Comparison of ENCODE assay signal across 8 cellular contexts in genomic region chr11:44609028-44609782, GRCh38. TPM values are rescaled to one million over a fixed set of nuclear protein-coding genes. Genes with fewer than 3 reads are reported as not detected.
DNase-seq lines count a peak whose midpoint lies in the region; ATAC-seq and TF ChIP-seq lines count a peak whose summit lies in the region.

No MANE protein-coding gene starts in this region.

- no peaks in the 10 kb centered on the region for H3K9me2 ChIP-seq in GM23338 (ENCODE audit: insufficient read depth)

- no peaks in the 10 kb centered on the region for H3F3A ChIP-seq in GM23338 (replicated peaks; ENCODE audit: low read depth)

- H3K27me3 Mint-ChIP-seq in brain = no peaks in the 10 kb centered on the region
- no peaks in the 10 kb centered on the region for H3K27me3 Mint-ChIP-seq in osteocyte (ENCODE audit: unreplicated experiment)
- peaks cover 10% of the 10 kb centered on the region for H3K27me3 Mint-ChIP-seq in GM23338 (ENCODE audit: insufficient read depth, low read depth, poor library complexity)

- H2AFZ ChIP-seq in GM23338 = no peak overlapping the region

- no peak overlapping the region for H3K27ac ChIP-seq in GM23338 (ENCODE audit: low read depth)

- H3K36me3 ChIP-seq in GM23338 (ENCODE audit: insufficient read depth) = no peaks in the 10 kb centered on the region

- DNase-seq in GM10266 (ENCODE audit: extremely low spot score) = peak; percentile 49
- DNase-seq in GM20000 (ENCODE audit: low spot score) = peak; percentile 50
- DNase-seq in kidney glomerular epithelial cell (lab: John Stamatoyannopoulos, UW) = no peak
- DNase-seq in amygdala (lab: John Stamatoyannopoulos, UW) = no peak
- no peak for DNase-seq in osteocyte (ENCODE audit: extremely low spot score, unreplicated experiment)
- no peak for DNase-seq in GM23338 (ENCODE audit: low spot score)

- H3K4me3 ChIP-seq in GM23338 = no peak overlapping the region

- ATAC-seq in HG03565 (IDR thresholded peaks at IDR 0.05; ENCODE audit: unreplicated experiment) = peak; percentile 39
- ATAC-seq in GM23338 = no peak

- H3K4me3 Mint-ChIP-seq in brain = no peak overlapping the region
- H3K4me3 Mint-ChIP-seq in osteocyte (ENCODE audit: unreplicated experiment) = no peak overlapping the region
- no peak overlapping the region for H3K4me3 Mint-ChIP-seq in GM23338

- no peaks in the 10 kb centered on the region for H4K20me1 ChIP-seq in GM23338 (replicated peaks; ENCODE audit: insufficient read depth)

- H3K27ac Mint-ChIP-seq in brain (peak overlapping the region in 4 of 5 experiments; percentile 24 to 59 (median 45)), osteocyte (ENCODE audit: unreplicated experiment) (no peak overlapping the region), GM23338 (no peak overlapping the region)

- H3K36me3 Mint-ChIP-seq in brain (peaks cover 16% of the 10 kb centered on the region), osteocyte (ENCODE audit: unreplicated experiment) (peaks cover 2% of the 10 kb centered on the region), GM23338 (ENCODE audit: low read depth) (no peaks in the 10 kb centered on the region)

- TF ChIP-seq CTCF in GM10266 (IDR thresholded peaks at IDR 0.05; ENCODE audit: control insufficient read depth, insufficient read depth, low read depth, missing control alignments) (no peak), GM20000 (IDR thresholded peaks at IDR 0.05; ENCODE audit: extremely low read depth, missing control alignments) (no peak), brain (conservative IDR thresholded peaks at IDR 0.05) (no peak), osteocyte (IDR thresholded peaks at IDR 0.05) (no peak), GM23338 (conservative IDR thresholded peaks at IDR 0.05; ENCODE audit: low read depth in 2 of 2) (no peak)

- H3K4me1 Mint-ChIP-seq in brain (peaks cover 37% of the 10 kb centered on the region), osteocyte (ENCODE audit: unreplicated experiment) (peaks cover 21% of the 10 kb centered on the region), GM23338 (peaks cover under 1% of the 10 kb centered on the region)

- H3K79me2 ChIP-seq in GM23338 (replicated peaks; ENCODE audit: insufficient read depth) = no peaks in the 10 kb centered on the region

- no peak overlapping the region for H3K4me2 ChIP-seq in GM23338

- no peaks in the 10 kb centered on the region for H3K27me3 ChIP-seq in GM23338 (ENCODE audit: insufficient read depth)

- H3K4me1 ChIP-seq in GM23338 (ENCODE audit: insufficient read depth) = no peaks in the 10 kb centered on the region

- H3K9me3 Mint-ChIP-seq in brain (no peaks in the 10 kb centered on the region), osteocyte (ENCODE audit: unreplicated experiment) (no peaks in the 10 kb centered on the region), GM23338 (no peaks in the 10 kb centered on the region)

TF ChIP-seq in GM23338, 12 proteins besides CTCF, POLR2A, EP300 and RAD21 (continues in another document):
- no peak for TF ChIP-seq EZH2phosphoT487 (IDR thresholded peaks at IDR 0.05; ENCODE audit: unreplicated experiment)
- no peak for TF ChIP-seq EZH2 (IDR thresholded peaks at IDR 0.05; ENCODE audit: low read depth, unreplicated experiment)
- no peak for TF ChIP-seq JUNB (IDR thresholded peaks at IDR 0.05; ENCODE audit: unreplicated experiment)
- no peak for TF ChIP-seq POLR2AphosphoS5 (IDR thresholded peaks at IDR 0.05; ENCODE audit: low read depth)
- no peak for TF ChIP-seq ZNF462 (CRISPR knock-in tag; IDR thresholded peaks at IDR 0.05)
- no peak for TF ChIP-seq ZNF114 (CRISPR knock-in tag; IDR thresholded peaks at IDR 0.05)
- no peak for TF ChIP-seq ZNF331 (CRISPR knock-in tag; IDR thresholded peaks at IDR 0.05; ENCODE audit: low read depth)
- TF ChIP-seq REST (IDR thresholded peaks at IDR 0.05; ENCODE audit: unreplicated experiment) = no peak
- no peak for TF ChIP-seq NANOG (IDR thresholded peaks at IDR 0.05; ENCODE audit: borderline replicate concordance)
- no peak for TF ChIP-seq STAT1 (IDR thresholded peaks at IDR 0.05; ENCODE audit: unreplicated experiment)
- TF ChIP-seq CREB1 (CRISPR knock-in tag; IDR thresholded peaks at IDR 0.05; ENCODE audit: low read depth) = no peak

RNA-seq across cellular contexts. Expression of gene CD82, which starts 43.7 kb away (rescaled TPM):
- polyA plus RNA-seq in brain (ENCODE audit: insufficient read depth, low read depth, low replicate concordance) (43.1 TPM), GM23338 (2016; fragmentation: Nextera tagmentation; extraction: Ambion mirVana) (4.4 and 5.5 TPM in 2 replicates)
- 29.5 and 34.6 TPM in 2 replicates for total RNA-seq in osteocyte
- 4.9 and 9.6 TPM in 2 replicates for total RNA-seq in GM23338 (2014; rRNA removed; shearing (Covaris generic))

Comparison
In these comparisons a context has a peak if more than half of its experiments do, and no peak if none do; other contexts are left out.
1. DNase-seq: peak in GM10266 (single experiment) and GM20000 (single experiment); none in kidney glomerular epithelial cell (single experiment), amygdala (0 of 56), osteocyte (single experiment) and GM23338 (single experiment).
2. H3K27ac Mint-ChIP-seq: peak in brain (4 of 5); none in osteocyte (single experiment) and GM23338 (single experiment).